In genomic region chr10:23038172-23038571, GRCh38 we compare ENCODE assay signal across 27 cellular contexts.
"Had no signal": no experiment of that assay in that cellular context is flagged by ENCODE, and none has a peak within 500 bp of the region (broad histone marks: within the 10 kb centered on the region; RNA-seq: fewer than 3 reads in every experiment).

No MANE protein-coding gene starts in this region.

- H3K9me3 ChIP-seq: breast epithelium, colonic mucosa, gastrocnemius medialis had no signal

- DNase-seq: activated CD4-positive, alpha-beta memory T cell treated with anti-CD3 and anti-CD28 coated beads, Interleukin-2, amount 10 ng/mL, durations not matched to agents 7 days and 5 days; activated CD4-positive, alpha-beta T cell treated with anti-CD3 and anti-CD28 coated beads for 36 hours; activated CD4-positive, alpha-beta T cell treated with anti-CD3 and anti-CD28 coated beads, Interleukin-2, amount 10 ng/mL, durations not matched to agents 7 days and 5 days; activated CD4-positive, alpha-beta T cell treated with anti-CD3 and anti-CD28 coated beads, Interleukin-2, amount 50 U/mL, for 4 hours; activated CD4-positive, CD25-positive, alpha-beta regulatory T cell; activated CD4-positive, CD25-positive, alpha-beta regulatory T cell treated with anti-CD3 and anti-CD28 coated beads, Interleukin-2, amount 50 U/mL, for 72 hours; activated CD8-positive, alpha-beta memory T cell treated with anti-CD3 and anti-CD28 coated beads, Interleukin-2, amount 50 U/mL, for 48 hours; activated gamma-delta T cell; activated naive CD4-positive, alpha-beta T cell; activated naive CD4-positive, alpha-beta T cell treated with anti-CD3 and anti-CD28 coated beads, Interleukin-2, amount 10 ng/mL, durations not matched to agents 7 days and 5 days; activated naive CD8-positive, alpha-beta T cell treated with anti-CD3 and anti-CD28 coated beads, Interleukin-2, amount 10 ng/mL, durations not matched to agents 7 days and 5 days; activated T-cell treated with anti-CD3 and anti-CD28 coated beads for 4 hours; activated T-cell treated with anti-CD3 and anti-CD28 coated beads, Interleukin-2, amount 50 U/mL, for 24 hours; activated T-cell treated with anti-CD3 and anti-CD28 coated beads, Interleukin-2, amount 50 U/mL, for 72 hours; central memory CD4-positive, alpha-beta T cell; cerebellar nuclear complex; colonic mucosa; effector memory CD4-positive, alpha-beta T cell; endodermal cell; foreskin fibroblast; gastrocnemius medialis; T-helper 2 cell had no signal

- H3K36me3 ChIP-seq: ascending aorta, breast epithelium, cardiac muscle cell, colonic mucosa, gastrocnemius medialis had no signal

- H3K27ac ChIP-seq: ascending aorta, breast epithelium, cardiac muscle cell, colonic mucosa, gastrocnemius medialis had no signal

- H3K27me3 ChIP-seq: ascending aorta, breast epithelium, cardiac muscle cell, colonic mucosa, gastrocnemius medialis had no signal

- ATAC-seq: activated CD4-positive, alpha-beta T cell treated with anti-CD3 and anti-CD28 coated beads for 36 hours; activated naive CD4-positive, alpha-beta T cell treated with anti-CD3 and anti-CD28 coated beads, Interleukin-2, amount 50 U/mL, for 72 hours; activated T-cell treated with anti-CD3 and anti-CD28 coated beads, Interleukin-2, amount 50 U/mL, for 72 hours; esophagus mucosa; gastrocnemius medialis had no signal

- H3K4me3 ChIP-seq: ascending aorta, breast epithelium, cardiac muscle cell, colonic mucosa, gastrocnemius medialis had no signal

- H3K4me1 ChIP-seq: ascending aorta, breast epithelium, colonic mucosa, gastrocnemius medialis had no signal
